ENCODE assay signal across 2 cellular contexts in the genomic region with DNA sequence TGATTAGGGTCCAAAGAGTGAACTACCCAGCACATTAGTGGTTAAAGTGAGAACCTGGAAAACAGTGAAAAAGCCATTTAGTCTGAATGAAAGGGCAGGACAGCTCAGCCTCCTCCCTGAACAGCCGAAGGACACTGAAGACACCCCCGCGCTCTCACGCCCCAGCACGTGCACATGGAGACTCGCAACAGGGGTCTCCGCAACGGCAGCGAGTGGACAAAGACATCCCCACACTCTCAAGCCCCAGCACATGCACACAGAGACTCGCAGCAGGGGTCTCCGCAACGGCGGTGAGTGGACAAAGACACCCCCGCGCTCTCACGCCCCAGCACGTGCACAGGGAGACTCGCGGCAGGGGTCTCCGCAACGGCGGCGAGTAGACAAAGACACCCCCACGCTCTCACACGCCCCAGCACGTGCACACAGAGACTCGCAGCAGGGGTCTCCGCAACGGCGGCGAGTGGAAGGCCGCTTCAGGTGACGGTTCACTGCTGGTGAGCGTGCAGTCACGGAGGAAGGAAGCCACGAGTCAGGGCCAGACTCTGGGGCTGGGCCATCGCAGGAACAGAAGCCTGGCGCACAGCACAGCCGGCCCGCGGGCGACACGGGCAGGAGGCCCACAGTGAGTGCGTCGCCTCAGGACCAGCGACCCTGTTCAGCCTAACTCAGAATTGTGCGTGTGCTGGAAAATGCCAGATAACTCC.
TF ChIP-seq lines count a peak whose summit lies in the region.

No MANE protein-coding gene starts in this region.

TF ChIP-seq in GM12891, 5 proteins besides CTCF, POLR2A, EP300 and RAD21:
- TF ChIP-seq PAX5 (IDR thresholded peaks at IDR 0.05; ENCODE audit: insufficient read depth, low read length, severe bottlenecking), result no peak
- no peak for TF ChIP-seq SPI1 (IDR thresholded peaks at IDR 0.05; ENCODE audit: low read depth, low read length)
- no peak for TF ChIP-seq POLR2AphosphoS5 (IDR thresholded peaks at IDR 0.05; ENCODE audit: low read depth, low read length)
- no peak for TF ChIP-seq TAF1 (IDR thresholded peaks at IDR 0.05; ENCODE audit: low read depth, low read length)
- no peak for TF ChIP-seq POU2F2 (IDR thresholded peaks at IDR 0.05; ENCODE audit: low read depth, low read length)

TF ChIP-seq in SK-N-SH, 30 proteins besides CTCF, POLR2A, EP300 and RAD21:
- TF ChIP-seq SMC3 (IDR thresholded peaks at IDR 0.05; ENCODE audit: low read depth, low read length) (no peak), SIN3A (IDR thresholded peaks at IDR 0.05; ENCODE audit: borderline replicate concordance, low read depth, low read length) (no peak), FOSL2 (IDR thresholded peaks at IDR 0.05; ENCODE audit: borderline replicate concordance, low read depth) (no peak), RXRA (IDR thresholded peaks at IDR 0.05; ENCODE audit: borderline replicate concordance, low read depth) (no peak), POLR2AphosphoS5 (IDR thresholded peaks at IDR 0.05; ENCODE audit: low read depth, low read length) (no peak), MEF2A (IDR thresholded peaks at IDR 0.05; ENCODE audit: borderline replicate concordance, low read depth) (no peak), TCF12 (IDR thresholded peaks at IDR 0.05) (no peak), EZH2phosphoT487 (IDR thresholded peaks at IDR 0.05; ENCODE audit: borderline replicate concordance, low read depth) (no peak), NRF1 (IDR thresholded peaks at IDR 0.05; ENCODE audit: low read depth, low read length) (no peak)
- TF ChIP-seq, protein P1, sequence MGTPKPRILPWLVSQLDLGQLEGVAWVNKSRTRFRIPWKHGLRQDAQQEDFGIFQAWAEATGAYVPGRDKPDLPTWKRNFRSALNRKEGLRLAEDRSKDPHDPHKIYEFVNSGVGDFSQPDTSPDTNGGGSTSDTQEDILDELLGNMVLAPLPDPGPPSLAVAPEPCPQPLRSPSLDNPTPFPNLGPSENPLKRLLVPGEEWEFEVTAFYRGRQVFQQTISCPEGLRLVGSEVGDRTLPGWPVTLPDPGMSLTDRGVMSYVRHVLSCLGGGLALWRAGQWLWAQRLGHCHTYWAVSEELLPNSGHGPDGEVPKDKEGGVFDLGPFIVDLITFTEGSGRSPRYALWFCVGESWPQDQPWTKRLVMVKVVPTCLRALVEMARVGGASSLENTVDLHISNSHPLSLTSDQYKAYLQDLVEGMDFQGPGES (IDR thresholded peaks at IDR 0.05; ENCODE audit: low read depth, low read length), result no peak
- TF ChIP-seq, protein P2, sequence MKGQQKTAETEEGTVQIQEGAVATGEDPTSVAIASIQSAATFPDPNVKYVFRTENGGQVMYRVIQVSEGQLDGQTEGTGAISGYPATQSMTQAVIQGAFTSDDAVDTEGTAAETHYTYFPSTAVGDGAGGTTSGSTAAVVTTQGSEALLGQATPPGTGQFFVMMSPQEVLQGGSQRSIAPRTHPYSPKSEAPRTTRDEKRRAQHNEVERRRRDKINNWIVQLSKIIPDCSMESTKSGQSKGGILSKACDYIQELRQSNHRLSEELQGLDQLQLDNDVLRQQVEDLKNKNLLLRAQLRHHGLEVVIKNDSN (IDR thresholded peaks at IDR 0.05; ENCODE audit: borderline replicate concordance, low read depth), result no peak
- TF ChIP-seq, protein P3, sequence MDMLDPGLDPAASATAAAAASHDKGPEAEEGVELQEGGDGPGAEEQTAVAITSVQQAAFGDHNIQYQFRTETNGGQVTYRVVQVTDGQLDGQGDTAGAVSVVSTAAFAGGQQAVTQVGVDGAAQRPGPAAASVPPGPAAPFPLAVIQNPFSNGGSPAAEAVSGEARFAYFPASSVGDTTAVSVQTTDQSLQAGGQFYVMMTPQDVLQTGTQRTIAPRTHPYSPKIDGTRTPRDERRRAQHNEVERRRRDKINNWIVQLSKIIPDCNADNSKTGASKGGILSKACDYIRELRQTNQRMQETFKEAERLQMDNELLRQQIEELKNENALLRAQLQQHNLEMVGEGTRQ (IDR thresholded peaks at IDR 0.05; ENCODE audit: borderline replicate concordance, low read depth, low read length), result no peak
TF ChIP-seq in SK-N-SH: peak in this region for 0.
